8 cellular contexts compared by ENCODE assay signal in the genomic region with DNA sequence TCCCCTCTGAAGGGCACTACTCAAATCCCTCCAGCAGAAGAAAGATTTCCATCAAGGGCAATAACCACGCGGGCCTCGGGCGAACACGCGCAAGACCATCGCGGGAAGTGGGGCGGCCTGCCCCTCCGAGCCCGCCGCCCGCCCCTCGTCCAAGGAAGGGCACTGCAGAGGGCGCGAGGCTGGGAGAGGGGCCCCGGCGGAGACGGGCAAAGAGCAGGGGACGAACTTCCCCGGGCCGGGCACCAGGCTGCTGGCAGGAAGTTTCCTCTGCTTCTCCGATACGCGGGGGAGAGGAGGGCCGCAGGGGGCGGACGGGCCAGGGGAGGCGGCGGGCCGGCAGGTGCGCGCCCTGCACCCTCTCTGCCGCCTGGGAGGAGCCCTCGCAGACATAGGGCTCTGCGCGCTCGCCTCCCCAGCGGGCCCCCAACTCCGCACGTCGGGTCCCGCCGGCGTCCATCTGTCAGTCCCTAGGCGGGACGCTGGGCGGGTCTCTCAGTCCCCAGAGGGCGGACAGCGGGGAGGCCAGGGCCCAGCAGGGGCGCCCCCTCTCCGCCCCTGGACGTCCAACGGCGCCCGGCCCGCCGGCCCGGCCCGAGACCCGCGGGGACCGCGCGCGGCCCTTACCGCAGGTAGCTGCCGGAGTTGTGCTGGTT. TPM values are rescaled to one million over a fixed set of nuclear protein-coding genes. Genes with fewer than 3 reads are reported as not detected.
DNase-seq lines count a peak whose midpoint lies in the region; ATAC-seq and TF ChIP-seq lines count a peak whose summit lies in the region.

No MANE protein-coding gene starts in this region.

- DNase-seq in DMS79 treated with DMSO at 0.1 percent for 48 hours (lab: John Stamatoyannopoulos, UW): peak; percentile 28
- DNase-seq in DMS79 (lab: John Stamatoyannopoulos, UW): no peak
- DNase-seq in NCI-H2171 treated with DMSO at 0.1 percent for 48 hours (lab: John Stamatoyannopoulos, UW): peak; percentile 46
- DNase-seq in epithelial cell of prostate (ENCODE audit: low read depth, low spot score): no peak
- peak; percentile 72 for DNase-seq in osteocyte (ENCODE audit: extremely low spot score, unreplicated experiment)
- no peak for DNase-seq in NCI-H446 treated with DMSO at 0.1 percent for 48 hours (lab: John Stamatoyannopoulos, UW)
- no peak for DNase-seq in H4 (ENCODE audit: low spot score)

- H3K4me3 Mint-ChIP-seq in osteocyte (ENCODE audit: unreplicated experiment): peak overlapping the region; percentile 53

- no peaks in the 10 kb centered on the region for H3K36me3 Mint-ChIP-seq in osteocyte (ENCODE audit: unreplicated experiment)

- H3K4me1 Mint-ChIP-seq in osteocyte (ENCODE audit: unreplicated experiment): peaks cover 9% of the 10 kb centered on the region

- TF ChIP-seq CTCF in osteocyte (IDR thresholded peaks at IDR 0.05): no peak

- peaks cover 62% of the 10 kb centered on the region for H3K27me3 Mint-ChIP-seq in osteocyte (ENCODE audit: unreplicated experiment)

- no peak for ATAC-seq in HG03039 (IDR thresholded peaks at IDR 0.05; ENCODE audit: unreplicated experiment)

- peak overlapping the region; percentile 55 for H3K27ac ChIP-seq in epithelial cell of prostate

- H3K9me3 Mint-ChIP-seq in osteocyte (ENCODE audit: unreplicated experiment): no peaks in the 10 kb centered on the region

- H3K27ac Mint-ChIP-seq in osteocyte (ENCODE audit: unreplicated experiment): no peak overlapping the region

RNA-seq across cellular contexts. Expression of a gene that starts 0.5 kb away (rescaled TPM):
- not detected in 2 replicates for total RNA-seq in osteocyte
- total RNA-seq in H4 (2014; rRNA removed; shearing (Covaris generic)): 0.06 TPM in 1 of 2 replicates, not detected in the other

Comparison
In these comparisons a context has a peak if more than half of its experiments do, and no peak if none do; other contexts are left out.
1. DNase-seq: peak in DMS79 treated with DMSO at 0.1 percent for 48 hours (single experiment), NCI-H2171 treated with DMSO at 0.1 percent for 48 hours (single experiment) and osteocyte (single experiment); none in DMS79 (single experiment), epithelial cell of prostate (single experiment), NCI-H446 treated with DMSO at 0.1 percent for 48 hours (single experiment) and H4 (single experiment).